Comparison of ENCODE assay signal across 24 cellular contexts in genomic region chr4:75327804-75328512, GRCh38.
DNase-seq lines count a peak whose midpoint lies in the region; ATAC-seq, FAIRE-seq and TF ChIP-seq lines count a peak whose summit lies in the region.
"Had no signal": no experiment of that assay in that cellular context is flagged by ENCODE, and none has a peak within 500 bp of the region (broad histone marks: within the 10 kb centered on the region; RNA-seq: fewer than 3 reads in every experiment).

No MANE protein-coding gene starts in this region.

- no peaks in the 10 kb centered on the region for H3K79me2 ChIP-seq in GM23338 (replicated peaks; ENCODE audit: insufficient read depth)
- no peaks in the 10 kb centered on the region for H3K79me2 ChIP-seq in H1 (ENCODE audit: control insufficient read depth in 1 of 2, insufficient read depth in 2 of 2, low read length in 2 of 2)

- FAIRE-seq in H1 (lab: Jason Lieb, UNC) (no peak), RCC 7860 (lab: Jason Lieb, UNC) (no peak)
- FAIRE-seq: GM19239, small intestine had no signal

- POLR2A ChIA-PET in H1 (lab: Charles Lee; ENCODE audit: partially characterized antibody) = no interaction called here

- no peaks in the 10 kb centered on the region for H3K79me1 ChIP-seq in H1 (ENCODE audit: low read depth, low read length)
- H3K79me1 ChIP-seq in mesenchymal stem cell (replicated peaks; ENCODE audit: low read length, poor library complexity, severe bottlenecking) = no peaks in the 10 kb centered on the region

- H4K8ac ChIP-seq in H1 (ENCODE audit: extremely low read depth, insufficient read depth, low read length) (no peak overlapping the region), mesenchymal stem cell (ENCODE audit: low read length) (peak overlapping the region; percentile 88)

- no peak for DNase-seq in GM23338 (ENCODE audit: low spot score)
- DNase-seq in H1 (ENCODE audit: low read depth in 1 of 2, low spot score in 2 of 2) = no peak
- DNase-seq in mesenchymal stem cell = peak; percentile 76
- DNase-seq in suprapubic skin (ENCODE audit: low spot score in 2 of 2) = no peak
- no peak for DNase-seq in glomerular visceral epithelial cell (ENCODE audit: extremely low spot score)
- DNase-seq in RCC 7860 (ENCODE audit: low spot score) = no peak
- DNase-seq: activated CD4-positive, alpha-beta T cell treated with anti-CD3 and anti-CD28 coated beads for 48 hours; activated naive CD4-positive, alpha-beta T cell; CD4-positive, alpha-beta memory T cell; DND-41; kidney glomerular epithelial cell; NCI-H1048; NCI-H526; occipital lobe; PC-9; small intestine; trophoblast cell had no signal

- no peaks in the 10 kb centered on the region for H3K9me3 Mint-ChIP-seq in GM23338

- H3K36me3 ChIP-seq in GM23338 (ENCODE audit: insufficient read depth) (no peaks in the 10 kb centered on the region), H1 (ENCODE audit: control insufficient read depth in 2 of 4, insufficient read depth in 4 of 4, low read length in 3 of 4) (no peaks in the 10 kb centered on the region), mesenchymal stem cell (ENCODE audit: control insufficient read depth in 1 of 2, insufficient read depth in 2 of 2, low read depth in 1 of 2, low read length in 2 of 2) (no peaks in the 10 kb centered on the region), suprapubic skin (no peaks in the 10 kb centered on the region)
- H3K36me3 ChIP-seq: HAP-1 had no signal

- H3K14ac ChIP-seq in H1 (ENCODE audit: insufficient read length) (no peak overlapping the region), mesenchymal stem cell (ENCODE audit: low read length in 2 of 2) (no peak overlapping the region)

- H3K23ac ChIP-seq in H1 (ENCODE audit: insufficient read length) (no peak overlapping the region), mesenchymal stem cell (ENCODE audit: low read length in 2 of 2) (no peak overlapping the region)

- no peak overlapping the region for H2BK20ac ChIP-seq in H1 (ENCODE audit: low read length)

- H3K27me3 ChIP-seq in GM23338 (ENCODE audit: insufficient read depth) (no peaks in the 10 kb centered on the region), H1 (replicated peaks in 1 of 4; ENCODE audit: control insufficient read depth in 3 of 4, extremely low read depth in 1 of 4, insufficient read depth in 3 of 4, low read length in 3 of 4) (no peaks in the 10 kb centered on the region), mesenchymal stem cell (ENCODE audit: control insufficient read depth in 1 of 2, insufficient read depth in 1 of 2, low read length in 2 of 2) (no peaks in the 10 kb centered on the region), suprapubic skin (no peaks in the 10 kb centered on the region)

- H3K36me3 Mint-ChIP-seq in GM23338 (ENCODE audit: low read depth) = peaks cover 3% of the 10 kb centered on the region; the same call in 1 of the 3 replicates
- H3K36me3 Mint-ChIP-seq: CD4-positive, alpha-beta memory T cell had no signal

- H2AFZ ChIP-seq in GM23338 (peak overlapping the region; percentile 23; the same call in 1 of the 2 replicates), H1 (ENCODE audit: low read length) (no peak overlapping the region), mesenchymal stem cell (ENCODE audit: low read depth, low read length) (no peak overlapping the region)
- H2AFZ ChIP-seq: PC-9 had no signal

- H3K9me2 ChIP-seq in GM23338 (ENCODE audit: insufficient read depth) = no peaks in the 10 kb centered on the region

- TF ChIP-seq POLR2A in H1 (IDR thresholded peaks at IDR 0.05; ENCODE audit: control extremely low read depth in 1 of 2, low read depth in 2 of 2, low read length in 2 of 2) (no peak), suprapubic skin (IDR thresholded peaks at IDR 0.05) (no peak)

- no peak overlapping the region for H2BK12ac ChIP-seq in H1 (ENCODE audit: low read depth, low read length)
- H2BK12ac ChIP-seq in mesenchymal stem cell (ENCODE audit: low read length in 2 of 2) = peak overlapping the region; percentile 77 to 94

- TF ChIP-seq RAD21 in H1 (IDR thresholded peaks at IDR 0.05 in 1 of 2, conservative IDR thresholded peaks at IDR 0.05 in 1 of 2; ENCODE audit: low read depth in 2 of 2, low read length in 2 of 2) = no peak

- 0 out of 2 replicates have a peak overlapping the region, but pooled peaks have one; percentile 42 for H3K18ac ChIP-seq in H1 (ENCODE audit: extremely low read depth, low read length)
- H3K18ac ChIP-seq in mesenchymal stem cell (ENCODE audit: low read depth in 1 of 2, low read length in 2 of 2) = peak overlapping the region; percentile 91 to 92

- no peak overlapping the region for H3K4ac ChIP-seq in H1 (replicated peaks; ENCODE audit: insufficient read length, low read depth, low read length)
- peak overlapping the region; percentile 75 to 78 for H3K4ac ChIP-seq in mesenchymal stem cell (ENCODE audit: low read depth in 1 of 2, low read length in 2 of 2)

- no peak overlapping the region for H3K4me2 ChIP-seq in GM23338
- H3K4me2 ChIP-seq in H1 (ENCODE audit: insufficient read depth in 1 of 2, low read depth in 2 of 2, low read length in 2 of 2) = no peak overlapping the region
- H3K4me2 ChIP-seq in mesenchymal stem cell (ENCODE audit: low read length, poor library complexity, severe bottlenecking) = no peak overlapping the region
- H3K4me2 ChIP-seq: PC-9 had no signal

- H3K4me3 Mint-ChIP-seq in GM23338 = no peak overlapping the region
- H3K4me3 Mint-ChIP-seq: CD4-positive, alpha-beta memory T cell had no signal

- H4K20me1 ChIP-seq in GM23338 (replicated peaks; ENCODE audit: insufficient read depth) (no peaks in the 10 kb centered on the region), H1 (replicated peaks in 1 of 2; ENCODE audit: control insufficient read depth in 1 of 2, insufficient read depth in 2 of 2, low read length in 2 of 2) (no peaks in the 10 kb centered on the region)

- H3K9me3 ChIP-seq in H1 (ENCODE audit: insufficient read depth in 2 of 2, low read depth in 1 of 2, low read length in 1 of 2) (no peaks in the 10 kb centered on the region), mesenchymal stem cell (ENCODE audit: control insufficient read depth, low read length) (peaks cover 4% of the 10 kb centered on the region), suprapubic skin (no peaks in the 10 kb centered on the region)
- H3K9me3 ChIP-seq: HAP-1 had no signal

- TF ChIP-seq EP300 in H1 (IDR thresholded peaks at IDR 0.05; ENCODE audit: borderline replicate concordance in 1 of 2, low read depth in 2 of 2, low read length in 2 of 2) (no peak), suprapubic skin (IDR thresholded peaks at IDR 0.05) (no peak)

- H2BK120ac ChIP-seq in H1 (replicated peaks; ENCODE audit: low read depth, low read length) (no peak overlapping the region), mesenchymal stem cell (ENCODE audit: low read depth, low read length) (peak overlapping the region; percentile 79)

- H3K9ac ChIP-seq in H1 (replicated peaks in 1 of 4; ENCODE audit: extremely low read depth in 1 of 4, low read depth in 3 of 4, low read length in 3 of 4) (no peak overlapping the region), mesenchymal stem cell (ENCODE audit: low read length) (no peak overlapping the region)

- peaks cover 22% of the 10 kb centered on the region for H3K4me1 Mint-ChIP-seq in GM23338
- H3K4me1 Mint-ChIP-seq: CD4-positive, alpha-beta memory T cell had no signal

- no peak overlapping the region for H4K5ac ChIP-seq in H1 (ENCODE audit: insufficient read length, low read depth, low read length)

- no peak overlapping the region for H3K27ac Mint-ChIP-seq in GM23338
- H3K27ac Mint-ChIP-seq: CD4-positive, alpha-beta memory T cell had no signal

- H3K4me3 ChIP-seq in GM23338 (no peak overlapping the region), H1 (ENCODE audit: extremely low read depth in 1 of 4, insufficient read depth in 2 of 4, low read depth in 3 of 4, low read length in 4 of 4) (no peak overlapping the region), mesenchymal stem cell (ENCODE audit: insufficient read depth in 1 of 2, low read depth in 1 of 2, low read length in 2 of 2) (no peak overlapping the region), suprapubic skin (no peak overlapping the region)
- H3K4me3 ChIP-seq: HAP-1, PC-9 had no signal

- no peak for TF ChIP-seq CTCF in GM23338 (conservative IDR thresholded peaks at IDR 0.05; ENCODE audit: low read depth in 2 of 2)
- no peak for TF ChIP-seq CTCF in H1 (IDR thresholded peaks at IDR 0.05; ENCODE audit: control extremely low read depth in 1 of 3, insufficient read depth in 1 of 3, low read depth in 1 of 3, low read length in 3 of 3)
- TF ChIP-seq CTCF in suprapubic skin (IDR thresholded peaks at IDR 0.05) = no peak

- no peaks in the 10 kb centered on the region for H3K23me2 ChIP-seq in H1 (ENCODE audit: low read depth, low read length)

- H2BK15ac ChIP-seq in H1 (ENCODE audit: low read length) (no peak overlapping the region), mesenchymal stem cell (ENCODE audit: low read depth, poor library complexity, severe bottlenecking) (no peak overlapping the region)

- H4K91ac ChIP-seq in H1 (replicated peaks; ENCODE audit: insufficient read length, low read length) = no peak overlapping the region
- H4K91ac ChIP-seq in mesenchymal stem cell (ENCODE audit: low read length) = peak overlapping the region; percentile 95

- peaks cover 11% of the 10 kb centered on the region for H3K4me1 ChIP-seq in GM23338 (ENCODE audit: insufficient read depth)
- peaks cover 0 to 3% (median 0%) of the 10 kb centered on the region in 4 experiments; a peak in 1 of 7 replicates for H3K4me1 ChIP-seq in H1 (replicated peaks in 1 of 4; ENCODE audit: control insufficient read depth in 3 of 4, insufficient read depth in 4 of 4, low read length in 3 of 4)
- no peaks in the 10 kb centered on the region for H3K4me1 ChIP-seq in mesenchymal stem cell (ENCODE audit: control insufficient read depth, insufficient read depth, low read depth, low read length)
- no peaks in the 10 kb centered on the region for H3K4me1 ChIP-seq in suprapubic skin
- H3K4me1 ChIP-seq: HAP-1 had no signal

- H3F3A ChIP-seq in GM23338 (replicated peaks; ENCODE audit: low read depth) = no peaks in the 10 kb centered on the region

- CTCF ChIA-PET in H1 (lab: Charles Lee; ENCODE audit: partially characterized antibody) = interaction anchor here (1.3 to 2.5 kb wide), 2 partner anchors 10 to 395 kb away, joined by 3 to 5 read pairs; partner anchors contain the start of gene PARM1

- no peak overlapping the region for H3K56ac ChIP-seq in H1 (replicated peaks; ENCODE audit: insufficient read length, low read depth, low read length)

- 83% methylated on average over 4 of the region's 4 CpGs; no CpG with 5 or more reads in 1 of the 2 experiments for WGBS in H1 (ENCODE audit: extremely low coverage in 1 of 2, insufficient coverage in 1 of 2, insufficient read length in 1 of 2, insufficient replicate concordance in 2 of 2, low coverage in 1 of 2, low lambda C conversion rate in 2 of 2, missing lambda C conversion rate in 1 of 2), 2 experiments
- WGBS in mesenchymal stem cell = 62% methylated on average over 3 of the region's 4 CpGs
- WGBS in suprapubic skin = 81% methylated on average over 4 of the region's 4 CpGs

- H2AK5ac ChIP-seq in H1 (ENCODE audit: low read depth, low read length) (no peak overlapping the region), mesenchymal stem cell (ENCODE audit: low read length, severe bottlenecking) (no peak overlapping the region)

- no peak overlapping the region for H2BK5ac ChIP-seq in H1 (ENCODE audit: low read depth, low read length)
- no peak overlapping the region for H2BK5ac ChIP-seq in mesenchymal stem cell (ENCODE audit: low read depth, low read length, poor library complexity, severe bottlenecking)

- no peaks in the 10 kb centered on the region for H3K27me3 Mint-ChIP-seq in GM23338 (ENCODE audit: insufficient read depth, low read depth, poor library complexity)

- ATAC-seq in GM23338 (no peak), HG03571 (IDR thresholded peaks at IDR 0.05; ENCODE audit: unreplicated experiment) (no peak), GM18519 (IDR thresholded peaks at IDR 0.05; ENCODE audit: low FRiP score, unreplicated experiment) (no peak)
- ATAC-seq: esophagus mucosa, SK-N-SH treated with all-trans-retinoic acid at 6 μM for 48 hours had no signal

- no peak overlapping the region for H3K27ac ChIP-seq in GM23338 (ENCODE audit: low read depth)
- H3K27ac ChIP-seq in H1 (ENCODE audit: low read depth, low read length) = no peak overlapping the region
- H3K27ac ChIP-seq in mesenchymal stem cell (ENCODE audit: low read length, poor library complexity, severe bottlenecking) = no peak overlapping the region
- H3K27ac ChIP-seq in suprapubic skin = peak overlapping the region; percentile 18
- H3K27ac ChIP-seq: HL-60, PC-9 had no signal
